In the genomic region with DNA sequence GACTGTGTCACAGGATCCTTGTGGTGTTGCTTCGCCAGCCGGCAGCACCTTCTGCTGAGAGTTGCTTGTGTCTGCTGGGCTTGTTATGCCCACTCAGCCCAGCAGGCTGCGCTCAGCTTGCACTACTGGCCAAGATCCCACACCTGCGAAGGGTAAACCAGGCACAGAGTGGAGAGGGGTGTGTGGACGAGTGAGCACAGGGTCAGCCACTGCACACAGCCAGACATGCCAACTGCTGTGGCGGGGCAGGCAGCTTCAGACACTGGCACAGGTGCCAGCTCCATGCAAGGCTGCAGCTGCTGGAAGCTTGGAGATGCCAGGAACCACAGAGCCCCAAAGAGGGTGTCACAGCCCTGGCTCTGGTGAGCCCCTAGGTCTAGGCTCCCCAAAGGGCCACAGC, we compare ENCODE assay signal across 10 cellular contexts.
A peak's percentile ranks its signal among the peaks of the same experiment; 100 is the strongest.
DNase-seq lines count a peak whose midpoint lies in the region; ATAC-seq and TF ChIP-seq lines count a peak whose summit lies in the region.
"Had no signal": no experiment of that assay in that cellular context is flagged by ENCODE, and none has a peak within 500 bp of the region (broad histone marks: within the 10 kb centered on the region; RNA-seq: fewer than 3 reads in every experiment).

No MANE protein-coding gene starts in this region.

- no CpG with 5 or more reads among the region's 6 CpGs for WGBS in H9 (ENCODE audit: extremely low coverage, insufficient read length, low lambda C conversion rate)

- H4K20me1 ChIP-seq in H9 (ENCODE audit: control insufficient read depth, insufficient read depth, insufficient read length): no peaks in the 10 kb centered on the region

- no peaks in the 10 kb centered on the region for H3K36me3 ChIP-seq in lower lobe of right lung

- no peak overlapping the region for H3T11ph ChIP-seq in H9 (ENCODE audit: low read length)

- H4K8ac ChIP-seq in H9 (replicated peaks; ENCODE audit: insufficient read length, low read depth, low read length): no peak overlapping the region

- no peaks in the 10 kb centered on the region for H3K23me2 ChIP-seq in H9 (ENCODE audit: insufficient read length, low read depth, low read length, poor library complexity, severe bottlenecking)

- H2BK20ac ChIP-seq in H9 (ENCODE audit: low read depth, low read length, poor library complexity, severe bottlenecking): no peak overlapping the region

- H3K27ac ChIP-seq in H9 (ENCODE audit: insufficient read length, low read depth, low read length) (no peak overlapping the region), VCaP (no peak overlapping the region), lower lobe of right lung (no peak overlapping the region)

- H3K14ac ChIP-seq in H9 (ENCODE audit: insufficient read depth, low read length): no peak overlapping the region

- H3K9ac ChIP-seq in H9 (ENCODE audit: extremely low read depth, insufficient read length, low read length): no peak overlapping the region

- H2BK12ac ChIP-seq in H9 (ENCODE audit: insufficient read length, low read depth, low read length): no peak overlapping the region

- no TSS peak for BruUV-seq in Calu3 (replicated peaks; lab: Mats Ljungman, UMichigan)

- no peak for TF ChIP-seq CTCF in Calu3 (IDR thresholded peaks at IDR 0.05; ENCODE audit: unreplicated experiment)
- peak; percentile 85 for TF ChIP-seq CTCF in H9 (conservative IDR thresholded peaks at IDR 0.05)
- peak; percentile 33; the same call in 1 of the 2 replicates for TF ChIP-seq CTCF in VCaP (conservative IDR thresholded peaks at IDR 0.05)
- no peak for TF ChIP-seq CTCF in lower lobe of right lung (IDR thresholded peaks at IDR 0.05)

- no peak overlapping the region for H3K27ac Mint-ChIP-seq in Calu3 (ENCODE audit: unreplicated experiment)
- no peak overlapping the region for H3K27ac Mint-ChIP-seq in H9
- H3K27ac Mint-ChIP-seq: activated CD8-positive, alpha-beta memory T cell treated with anti-CD3 and anti-CD28 coated beads, Interleukin-2, amount 10 ng/mL, durations not matched to agents 7 days and 5 days had no signal

- H3K4me3 ChIP-seq in lower lobe of right lung: no peak overlapping the region

- H3K56ac ChIP-seq in H9 (ENCODE audit: insufficient read length, low read depth, low read length): no peak overlapping the region

- no peak overlapping the region for H2BK15ac ChIP-seq in H9 (ENCODE audit: low read depth, low read length)

- no peaks in the 10 kb centered on the region for H3K79me1 ChIP-seq in H9 (ENCODE audit: insufficient read depth, low read depth, low read length, poor library complexity, severe bottlenecking)

- H3K27me3 ChIP-seq in H9 (ENCODE audit: insufficient read depth, low read length) (no peaks in the 10 kb centered on the region), lower lobe of right lung (ENCODE audit: low read depth) (no peaks in the 10 kb centered on the region)

- peaks cover 22% of the 10 kb centered on the region for H3K4me1 Mint-ChIP-seq in Calu3 (ENCODE audit: low read depth, unreplicated experiment)
- peaks cover 9% of the 10 kb centered on the region in 2 experiments for H3K4me1 Mint-ChIP-seq in H9
- H3K4me1 Mint-ChIP-seq: activated CD8-positive, alpha-beta memory T cell treated with anti-CD3 and anti-CD28 coated beads, Interleukin-2, amount 10 ng/mL, durations not matched to agents 7 days and 5 days had no signal

- CTCF ChIA-PET in Calu3 (lab: Charles Lee): interaction anchor here (0.6 kb wide), 1 partner anchor 272 kb away, joined by 3 read pairs; no protein-coding TSS in a partner anchor

- H2AFZ ChIP-seq in H9 (ENCODE audit: low read length): no peak overlapping the region

- no peak overlapping the region for H3K18ac ChIP-seq in H9 (ENCODE audit: insufficient read length, low read depth, low read length)

- H2BK5ac ChIP-seq in H9 (ENCODE audit: insufficient read length, low read length): no peak overlapping the region

- no peaks in the 10 kb centered on the region for H3K36me3 Mint-ChIP-seq in Calu3 (ENCODE audit: insufficient read depth, unreplicated experiment)
- H3K36me3 Mint-ChIP-seq in H9 (ENCODE audit: insufficient read depth in 1 of 3, low read depth in 3 of 3): no peaks in the 10 kb centered on the region; a peak in 1 of 7 replicates
- H3K36me3 Mint-ChIP-seq: activated CD8-positive, alpha-beta memory T cell treated with anti-CD3 and anti-CD28 coated beads, Interleukin-2, amount 10 ng/mL, durations not matched to agents 7 days and 5 days had no signal

- intact Hi-C loops in Calu3 (cut with micrococcal nuclease; ENCODE audit: unreplicated experiment): no loop called here
- intact Hi-C loops in lower lobe of right lung (cut with DNase I): no loop called here

- H3K27me3 Mint-ChIP-seq in Calu3 (ENCODE audit: unreplicated experiment): no peaks in the 10 kb centered on the region
- no peaks in the 10 kb centered on the region for H3K27me3 Mint-ChIP-seq in H9 (ENCODE audit: low read depth)
- H3K27me3 Mint-ChIP-seq: activated CD8-positive, alpha-beta memory T cell treated with anti-CD3 and anti-CD28 coated beads, Interleukin-2, amount 10 ng/mL, durations not matched to agents 7 days and 5 days had no signal

- DNase-seq in Calu3 (peak; percentile 26), H9 (peak; percentile 78), lower lobe of right lung (no peak), T1000 (lab: John Stamatoyannopoulos, UW) (no peak), GM03348 (ENCODE audit: low spot score) (no peak)
- DNase-seq: activated CD8-positive, alpha-beta memory T cell treated with anti-CD3 and anti-CD28 coated beads, Interleukin-2, amount 10 ng/mL, durations not matched to agents 7 days and 5 days; cerebellar nuclear complex had no signal

- H3K4me2 ChIP-seq in H9 (ENCODE audit: insufficient read depth, insufficient read length, low read length): no peak overlapping the region

- ATAC-seq in lower lobe of right lung (peak; percentile 40 to 53), GM21526 (IDR thresholded peaks at IDR 0.05; ENCODE audit: low FRiP score, unreplicated experiment) (no peak), GM21786 (IDR thresholded peaks at IDR 0.05; ENCODE audit: unreplicated experiment) (no peak)
- ATAC-seq: activated CD8-positive, alpha-beta memory T cell treated with anti-CD3 and anti-CD28 coated beads, Interleukin-2, amount 10 ng/mL, durations not matched to agents 7 days and 5 days had no signal

- H3K4me3 Mint-ChIP-seq in Calu3 (ENCODE audit: low read depth, unreplicated experiment) (no peak overlapping the region), H9 (no peak overlapping the region)
- H3K4me3 Mint-ChIP-seq: activated CD8-positive, alpha-beta memory T cell treated with anti-CD3 and anti-CD28 coated beads, Interleukin-2, amount 10 ng/mL, durations not matched to agents 7 days and 5 days had no signal

- H3K9me3 ChIP-seq in H9 (ENCODE audit: control insufficient read depth, low read depth, low read length) (no peaks in the 10 kb centered on the region), lower lobe of right lung (no peaks in the 10 kb centered on the region)

- no peaks in the 10 kb centered on the region for H3K4me1 ChIP-seq in H9 (ENCODE audit: insufficient read depth, low read length)
- no peaks in the 10 kb centered on the region for H3K4me1 ChIP-seq in lower lobe of right lung

- H3K9me3 Mint-ChIP-seq in Calu3 (ENCODE audit: low read depth, unreplicated experiment) (no peaks in the 10 kb centered on the region), H9 (no peaks in the 10 kb centered on the region)

- H3K79me2 ChIP-seq in H9 (ENCODE audit: insufficient read depth, low read length): no peaks in the 10 kb centered on the region

- H2BK120ac ChIP-seq in H9 (ENCODE audit: low read depth, low read length, poor library complexity, severe bottlenecking): no peak overlapping the region

- no peak overlapping the region for H2AK5ac ChIP-seq in H9 (ENCODE audit: insufficient read length, low read length)

- no peak overlapping the region for H3K23ac ChIP-seq in H9 (ENCODE audit: insufficient read length, low read depth, low read length)

- no peak overlapping the region for H4K5ac ChIP-seq in H9 (ENCODE audit: insufficient read length, low read depth, low read length)

- no peak overlapping the region for H4K91ac ChIP-seq in H9 (ENCODE audit: insufficient read length, low read depth, low read length)

- H3K4ac ChIP-seq in H9 (ENCODE audit: low read depth, low read length): no peak overlapping the region

Comparison
In these comparisons a context has a peak if more than half of its experiments do, and no peak if none do; other contexts are left out.
1. DNase-seq: peak in Calu3 (single experiment) and H9 (single experiment); none in lower lobe of right lung (single experiment), T1000 (single experiment) and GM03348 (single experiment).
2. CTCF ChIP-seq: peak in H9 (single experiment) and VCaP (single experiment); none in Calu3 (single experiment) and lower lobe of right lung (single experiment).
3. ATAC-seq: peak in lower lobe of right lung (2 of 2); none in GM21526 (single experiment) and GM21786 (single experiment).